ENCODE assay signal across 26 cellular contexts in genomic region chr17:42188749-42189650, GRCh38. TPM values are rescaled to one million over a fixed set of nuclear protein-coding genes. Genes with fewer than 3 reads are reported as not detected.
A peak's percentile ranks its signal among the peaks of the same experiment; 100 is the strongest.
DNase-seq lines count a peak whose midpoint lies in the region; ATAC-seq and TF ChIP-seq lines count a peak whose summit lies in the region.
"Had no signal": no experiment of that assay in that cellular context is flagged by ENCODE, and none has a peak within 500 bp of the region (broad histone marks: within the 10 kb centered on the region; RNA-seq: fewer than 3 reads in every experiment).

No MANE protein-coding gene starts in this region.

- peak; percentile 1 for DNase-seq in SK-N-SH
- DNase-seq in NOMO-1 (lab: John Stamatoyannopoulos, UW; ENCODE audit: unreplicated experiment in 2 of 2) = peak; percentile 17 to 20
- DNase-seq in cerebellum (ENCODE audit: low spot score) = peak; percentile 36
- DNase-seq in NCI-H146 treated with DMSO at 0.1 percent for 48 hours (lab: John Stamatoyannopoulos, UW; ENCODE audit: unreplicated experiment) = no peak
- DNase-seq: 8988T; activated CD4-positive, alpha-beta T cell treated with anti-CD3 and anti-CD28 coated beads, Interleukin-2, amount 10 ng/mL, durations not matched to agents 7 days and 5 days; activated gamma-delta T cell treated with Interleukin-2 at 50 U/mL for 16 hours; amniotic stem cell; DMS 273 treated with DMSO at 0.1 percent for 48 hours; NCI-H1105 treated with DMSO at 0.1 percent for 48 hours; NCI-H526 treated with DMSO at 0.1 percent for 48 hours; small intestine; stimulated activated CD4-positive, alpha-beta T cell treated with anti-CD3 and anti-CD28 coated beads, Interleukin-4, amount 100 ng/mL, for 1 hour had no signal

- H3K79me2 ChIP-seq in SK-N-SH (ENCODE audit: insufficient read depth) = no peaks in the 10 kb centered on the region

- H3K4me3 ChIP-seq in SK-N-SH (ENCODE audit: low read depth in 2 of 2, low read length in 1 of 2) (no peak overlapping the region), thymus (ENCODE audit: low read length) (no peak overlapping the region)
- H3K4me3 ChIP-seq: dorsolateral prefrontal cortex, gastroesophageal sphincter, GM12878, neural progenitor cell had no signal

- H3K27ac ChIP-seq in SK-N-SH (ENCODE audit: low read depth in 2 of 2, low read length in 1 of 2) = no peak overlapping the region
- H3K27ac ChIP-seq in thymus (ENCODE audit: low read depth) = peak overlapping the region; percentile 5
- H3K27ac ChIP-seq: gastroesophageal sphincter, neural progenitor cell had no signal

- H3K36me3 ChIP-seq in SK-N-SH (replicated peaks in 1 of 2; ENCODE audit: control insufficient read depth in 1 of 2, insufficient read depth in 2 of 2, low read length in 1 of 2) (no peaks in the 10 kb centered on the region), thymus (ENCODE audit: control insufficient read depth, insufficient read depth) (no peaks in the 10 kb centered on the region)
- H3K36me3 ChIP-seq: neural progenitor cell had no signal

- no peak overlapping the region for H3K9ac ChIP-seq in SK-N-SH
- H3K9ac ChIP-seq: neural progenitor cell had no signal

- H3K4me2 ChIP-seq in SK-N-SH = no peak overlapping the region
- H3K4me2 ChIP-seq: neural progenitor cell had no signal

- ATAC-seq in SK-N-SH treated with all-trans-retinoic acid at 6 μM for 48 hours (no peak), GM18873 (IDR thresholded peaks at IDR 0.05; ENCODE audit: low FRiP score, unreplicated experiment) (no peak), HG03432 (IDR thresholded peaks at IDR 0.05; ENCODE audit: unreplicated experiment) (no peak)
- ATAC-seq: gastroesophageal sphincter, GM12878 had no signal

- no peak for TF ChIP-seq EP300 in SK-N-SH (IDR thresholded peaks at IDR 0.05; ENCODE audit: borderline replicate concordance in 1 of 2, low read depth in 1 of 2, low read length in 1 of 2)

- no peak for TF ChIP-seq RAD21 in SK-N-SH (IDR thresholded peaks at IDR 0.05; ENCODE audit: low read length)

- no peaks in the 10 kb centered on the region for H3K9me3 ChIP-seq in SK-N-SH
- no peaks in the 10 kb centered on the region for H3K9me3 ChIP-seq in thymus (ENCODE audit: control insufficient read depth)
- H3K9me3 ChIP-seq: gastroesophageal sphincter had no signal

- no peak overlapping the region for H2AFZ ChIP-seq in SK-N-SH (ENCODE audit: low read depth)
- H2AFZ ChIP-seq: neural progenitor cell had no signal

- POLR2A ChIA-PET in SK-N-SH (lab: Yijun Ruan, JAX) = no interaction called here

- TF ChIP-seq CTCF in SK-N-SH (IDR thresholded peaks at IDR 0.05) = no peak

- no peaks in the 10 kb centered on the region for H3F3A ChIP-seq in SK-N-SH (replicated peaks; ENCODE audit: insufficient read depth)

- H4K20me1 ChIP-seq in SK-N-SH (ENCODE audit: insufficient read depth) = no peaks in the 10 kb centered on the region

- CTCF ChIA-PET in SK-N-SH (lab: Yijun Ruan, JAX) = interaction anchor here (0.6 to 1.0 kb wide), 3 partner anchors 8 to 298 kb away, joined by 3 read pairs; partner anchors contain the start of gene KCNH4

- WGBS in SK-N-SH (ENCODE audit: low lambda C conversion rate) = 85% methylated on average over 17 of the region's 19 CpGs
- 82% methylated on average over 19 of the region's 19 CpGs for whole genome bisulfite sequencing in thymus

- H3K27me3 ChIP-seq in SK-N-SH (ENCODE audit: insufficient read depth) (no peaks in the 10 kb centered on the region), thymus (ENCODE audit: control insufficient read depth, insufficient read depth) (no peaks in the 10 kb centered on the region)
- H3K27me3 ChIP-seq: dorsolateral prefrontal cortex, gastroesophageal sphincter had no signal

- H3K4me1 ChIP-seq in SK-N-SH (ENCODE audit: control insufficient read depth in 1 of 2, insufficient read depth in 2 of 2, low read depth in 1 of 2, low read length in 1 of 2) (peaks cover 0 to 11% of the 10 kb centered on the region in 2 experiments; a peak in 1 of 4 replicates), thymus (ENCODE audit: control insufficient read depth, insufficient read depth, low read length) (peaks cover 18% of the 10 kb centered on the region)

- no peaks in the 10 kb centered on the region for H3K9me2 ChIP-seq in SK-N-SH

TF ChIP-seq in SK-N-SH, 30 proteins besides CTCF, POLR2A, EP300 and RAD21 (continues in another document):
- no peak for TF ChIP-seq FOXJ3 (CRISPR knock-in tag; IDR thresholded peaks at IDR 0.05)
- TF ChIP-seq USF1 (IDR thresholded peaks at IDR 0.05; ENCODE audit: borderline replicate concordance, low read depth) = no peak
- TF ChIP-seq MXI1 (IDR thresholded peaks at IDR 0.05; ENCODE audit: low read depth, low read length) = no peak
- no peak for TF ChIP-seq CHD2 (IDR thresholded peaks at IDR 0.05; ENCODE audit: low read length, partially characterized antibody)
- no peak for TF ChIP-seq ZBTB33 (IDR thresholded peaks at IDR 0.05; ENCODE audit: borderline replicate concordance, low read depth)
- TF ChIP-seq GABPA (IDR thresholded peaks at IDR 0.05; ENCODE audit: low read depth) = no peak

TF ChIP-seq in SK-N-SH treated with all-trans-retinoic acid at 6 μM for 48 hours, 23 proteins besides CTCF, POLR2A, EP300 and RAD21:
- no peak for TF ChIP-seq CREB5 (CRISPR knock-in tag; IDR thresholded peaks at IDR 0.05; ENCODE audit: low read depth)

RNA-seq across cellular contexts. Expression of gene HCRT, which starts 3.7 kb away (rescaled TPM):
- polyA plus RNA-seq in SK-N-SH (2012; rRNA removed) (not detected in 2 replicates), thymus (0.23 TPM)
- polyA plus RNA-seq in SK-N-SH (2012; cell fraction: cytosol; rRNA removed) = not detected in 2 replicates
- polyA plus RNA-seq in SK-N-SH (2012; cell fraction: nucleus; rRNA removed) = not detected in 2 replicates
- total RNA-seq in cerebellum = not detected
- total RNA-seq: activated CD4-positive, alpha-beta T cell treated with anti-CD3 and anti-CD28 coated beads, Interleukin-2, amount 10 ng/mL, durations not matched to agents 7 days and 5 days; gastroesophageal sphincter; mesothelial cell of epicardium; SK-MEL-5; urinary bladder had no signal
- polyA plus RNA-seq: BJ, esophagus, GM12878, small intestine, urinary bladder had no signal

RNA-seq across cellular contexts. Expression of gene GHDC, which starts 5.3 kb away (rescaled TPM):
- polyA plus RNA-seq in SK-N-SH (2012; rRNA removed) (15.8 and 18.0 TPM in 2 replicates), thymus (19.6 TPM)
- polyA plus RNA-seq in SK-N-SH (2012; cell fraction: cytosol; rRNA removed) = 5.8 and 9.8 TPM in 2 replicates
- 48.3 and 51.9 TPM in 2 replicates for polyA plus RNA-seq in SK-N-SH (2012; cell fraction: nucleus; rRNA removed)
- 4.7 TPM for total RNA-seq in cerebellum

RNA-seq across cellular contexts. Expression of gene KCNH4, which starts 8.1 kb away (rescaled TPM):
- 0.46 and 0.57 TPM in 2 replicates for polyA plus RNA-seq in SK-N-SH (2012; rRNA removed)
- polyA plus RNA-seq in SK-N-SH (2012; cell fraction: cytosol; rRNA removed) = 0.17 and 0.29 TPM in 2 replicates
- polyA plus RNA-seq in SK-N-SH (2012; cell fraction: nucleus; rRNA removed) = 0.83 and 1.1 TPM in 2 replicates
- total RNA-seq in cerebellum = 0.82 TPM
- polyA plus RNA-seq in thymus = 0.09 TPM

RNA-seq across cellular contexts. Expression of gene RAB5C, which starts 34.2 kb away (rescaled TPM):
- polyA plus RNA-seq in SK-N-SH (2012; rRNA removed) (257 and 285 TPM in 2 replicates), thymus (83.0 TPM)
- 161 and 219 TPM in 2 replicates for polyA plus RNA-seq in SK-N-SH (2012; cell fraction: cytosol; rRNA removed)
- polyA plus RNA-seq in SK-N-SH (2012; cell fraction: nucleus; rRNA removed) = 102 and 144 TPM in 2 replicates
- 37.7 TPM for total RNA-seq in cerebellum
